8 cellular contexts compared by ENCODE assay signal in genomic region chr1:33036526-33037503, GRCh38. TPM values are rescaled to one million over a fixed set of nuclear protein-coding genes. Genes with fewer than 3 reads are reported as not detected.
DNase-seq lines count a peak whose midpoint lies in the region; ATAC-seq and TF ChIP-seq lines count a peak whose summit lies in the region.

Gene AK2, minus strand, starts transcription at chr1:33036883. Its CDS starts 55 bp downstream, at chr1:33036828.

- H3K27ac ChIP-seq in spleen: peak within 1 kb of the TSS; percentile 53 to 90 (median 85)

- intact Hi-C loops in spleen (cut with DNase I; ENCODE audit: low total_unique reads): no loop called here

- no peaks in the 10 kb centered on the region for H3K9me3 ChIP-seq in spleen

- H3K4me1 ChIP-seq in spleen: peaks cover 15 to 71% (median 49%) of the 10 kb centered on the region in 6 donors

- no peaks in the 10 kb centered on the region for H3K27me3 ChIP-seq in spleen (replicated peaks in 1 of 7)

- peak in 2 of 11 experiments; percentile 13 to 33 for TF ChIP-seq CTCF in spleen (IDR thresholded peaks at IDR 0.05 in 8 of 11, conservative IDR thresholded peaks at IDR 0.05 in 3 of 11)

- peaks cover 0 to 8% (median 0%) of the 10 kb centered on the region in 6 donors for H3K36me3 ChIP-seq in spleen

- DNase-seq in AG08396 (ENCODE audit: low spot score): peak; percentile 97
- DNase-seq in NCI-H345 treated with DMSO at 0.1 percent for 48 hours (lab: John Stamatoyannopoulos, UW; ENCODE audit: unreplicated experiment): peak; percentile 96
- peak; percentile 72 to 86 (median 76) for DNase-seq in activated CD4-positive, CD25-positive, alpha-beta regulatory T cell (lab: John Stamatoyannopoulos, UW)
- peak; percentile 84 for DNase-seq in central memory CD4-positive, alpha-beta T cell
- DNase-seq in inferior parietal cortex (ENCODE audit: extremely low spot score): peak; percentile 98
- DNase-seq in spleen: peak; percentile 97

- TF ChIP-seq POLR2A in spleen (IDR thresholded peaks at IDR 0.05): peak in 1 of 3 donors; percentile 18

- peak; percentile 98 for ATAC-seq in GM19023 (IDR thresholded peaks at IDR 0.05; ENCODE audit: unreplicated experiment)
- peak; percentile 100 for ATAC-seq in HG03280 (IDR thresholded peaks at IDR 0.05; ENCODE audit: unreplicated experiment)

- 4 to 6% (median 5%) methylated on average over 49 to 59 of the region's 59 CpGs for WGBS in spleen, 5 donors

- peak within 1 kb of the TSS; percentile 70 to 99 (median 81) for H3K4me3 ChIP-seq in spleen

RNA-seq across cellular contexts. Expression of gene AK2, which starts in this region (rescaled TPM):
- total RNA-seq in spleen: 100 to 1,000 TPM in 4 of 7 donors, 10 to 100 TPM in 3; 83.9 to 139 (median 103) TPM
- polyA plus RNA-seq in spleen: 10 to 100 TPM; 42.8 to 75.1 (median 74.7) TPM

Comparison
In these comparisons a context has a peak if more than half of its experiments do, and no peak if none do; other contexts are left out.
1. Peak in every context shown above with its lines: DNase-seq, ATAC-seq, H3K4me3 ChIP-seq and H3K27ac ChIP-seq.